1 cellular context compared by ENCODE assay signal in genomic region chr1:212621043-212621829, GRCh38.
TF ChIP-seq lines count a peak whose summit lies in the region.

No MANE protein-coding gene starts in this region.

TF ChIP-seq in K562, 482 proteins besides CTCF, POLR2A, EP300 and RAD21 (continued from another document):
- TF ChIP-seq ZNF212 (CRISPR knock-in tag; IDR thresholded peaks at IDR 0.05) (no peak), MAFK (IDR thresholded peaks at IDR 0.05; ENCODE audit: low read length) (no peak), POLR2AphosphoS2 (IDR thresholded peaks at IDR 0.05; ENCODE audit: low read length) (peak; percentile 35), POLR2G (IDR thresholded peaks at IDR 0.05; ENCODE audit: low read depth, low read length) (no peak; the same call in 1 of the 2 replicates), ZNF79 (CRISPR knock-in tag; IDR thresholded peaks at IDR 0.05; ENCODE audit: low read depth) (no peak), PBX2 (CRISPR knock-in tag; IDR thresholded peaks at IDR 0.05; ENCODE audit: low read depth) (no peak), PBX2 (tag; conservative IDR thresholded peaks at IDR 0.05; ENCODE audit: low read depth) (0 out of 2 replicates have a peak, but pooled peaks have one; percentile 12), PCBP2 (IDR thresholded peaks at IDR 0.05; ENCODE audit: low read depth, low read length, poor library complexity, severe bottlenecking) (no peak), MYC (IDR thresholded peaks at IDR 0.05; ENCODE audit: low read depth, low read length) (no peak), MYC (CRISPR knock-in tag; IDR thresholded peaks at IDR 0.05; ENCODE audit: borderline replicate concordance, low read depth) (no peak), ZNF707 (CRISPR knock-in tag; conservative IDR thresholded peaks at IDR 0.05) (no peak), RBM22 (IDR thresholded peaks at IDR 0.05; ENCODE audit: low read depth, low read length, poor library complexity, severe bottlenecking) (peak; percentile 22), NCOA2 (IDR thresholded peaks at IDR 0.05; ENCODE audit: partially characterized antibody in 2 of 2) (no peak), POLR2B (IDR thresholded peaks at IDR 0.05; ENCODE audit: low read depth, partially characterized antibody) (peak; percentile 21), KAT8 (IDR thresholded peaks at IDR 0.05; ENCODE audit: low read depth) (no peak), E2F8 (IDR thresholded peaks at IDR 0.05; ENCODE audit: low read depth, partially characterized antibody) (no peak), RBM25 (IDR thresholded peaks at IDR 0.05; ENCODE audit: low read depth, low read length, severe bottlenecking) (no peak)
